8 cellular contexts compared by ENCODE assay signal in genomic region chr1:50929376-50929958, GRCh38. TPM values are rescaled to one million over a fixed set of nuclear protein-coding genes. Genes with fewer than 3 reads are reported as not detected.
DNase-seq lines count a peak whose midpoint lies in the region; ATAC-seq and TF ChIP-seq lines count a peak whose summit lies in the region.

No MANE protein-coding gene starts in this region.

- peak; percentile 49 to 54 for TF ChIP-seq CTCF in mammary epithelial cell (conservative IDR thresholded peaks at IDR 0.05 in 1 of 2, IDR thresholded peaks at IDR 0.05 in 1 of 2; ENCODE audit: extremely low read depth in 1 of 2, insufficient read depth in 1 of 2, low read depth in 1 of 2, low read length in 2 of 2)

- H3K36me3 ChIP-seq in mammary epithelial cell (ENCODE audit: insufficient read depth, low read length) = no peaks in the 10 kb centered on the region

- no peak overlapping the region for H3K4me2 ChIP-seq in mammary epithelial cell (ENCODE audit: insufficient read depth, low read depth, low read length)

- CTCF ChIA-PET in mammary epithelial cell (lab: Charles Lee; ENCODE audit: low non-redundant PET) = interaction anchor here (0.6 to 0.8 kb wide), 3 partner anchors 246 to 263 kb away, joined by 3 to 5 read pairs (median 5); no protein-coding TSS in a partner anchor

- H2AFZ ChIP-seq in mammary epithelial cell (ENCODE audit: low read depth, low read length) = no peak overlapping the region

- peaks cover 80% of the 10 kb centered on the region for H3K79me2 ChIP-seq in mammary epithelial cell (ENCODE audit: insufficient read depth, low read length)

- WGBS in mammary epithelial cell (ENCODE audit: low coverage, missing lambda C conversion rate) = 53% methylated on average over 2 of the region's 2 CpGs

- no peaks in the 10 kb centered on the region for H3K4me1 ChIP-seq in mammary epithelial cell (ENCODE audit: insufficient read depth, low read length)

- ATAC-seq in HG03175 (IDR thresholded peaks at IDR 0.05; ENCODE audit: unreplicated experiment) (no peak), HG03460 (IDR thresholded peaks at IDR 0.05; ENCODE audit: unreplicated experiment) (no peak)

- in situ Hi-C loops in mammary epithelial cell (cut with MboI; ENCODE audit: low sequenced_read_pairs in 2 of 2) = loop anchor here in 1 of 2 donors (25.0 kb wide), 1 partner anchor 258 kb away; no protein-coding TSS in a partner anchor

- dilution Hi-C loops in mammary epithelial cell (cut with HindIII; ENCODE audit: low sequenced_read_pairs) = no loop called here

- H3K27me3 ChIP-seq in mammary epithelial cell (ENCODE audit: insufficient read depth, low read length) = no peaks in the 10 kb centered on the region

- intact Hi-C loops in mammary epithelial cell (cut with micrococcal nuclease) = loop anchor here (1.0 to 5.0 kb wide), 5 partner anchors 29 to 260 kb away; no protein-coding TSS in a partner anchor

- peak; percentile 6 for DNase-seq in NCI-H1436 treated with DMSO at 0.1 percent for 48 hours (lab: John Stamatoyannopoulos, UW)
- no peak for DNase-seq in NCI-H1436 (lab: John Stamatoyannopoulos, UW)
- peak; percentile 74 for DNase-seq in NCI-H2029 treated with DMSO at 0.1 percent for 48 hours (lab: John Stamatoyannopoulos, UW)
- DNase-seq in mammary epithelial cell = peak; percentile 12
- DNase-seq in medulla oblongata (ENCODE audit: extremely low spot score) = peak; percentile 67
- no peak for DNase-seq in activated CD4-positive, alpha-beta T cell treated with anti-CD3 and anti-CD28 coated beads, Interleukin-2, amount 50 U/mL, for 4 hours

- BruUV-seq in mammary epithelial cell (replicated peaks; lab: Mats Ljungman, UMichigan) = no TSS peak

- no peaks in the 10 kb centered on the region for H4K20me1 ChIP-seq in mammary epithelial cell (ENCODE audit: insufficient read depth, low read length)

- H3K9me3 ChIP-seq in mammary epithelial cell (replicated peaks; ENCODE audit: insufficient read depth, low read length) = no peaks in the 10 kb centered on the region

- H3K9ac ChIP-seq in mammary epithelial cell (ENCODE audit: insufficient read depth, low read length) = no peak overlapping the region

- H3K4me3 ChIP-seq in mammary epithelial cell (replicated peaks in 1 of 3; ENCODE audit: insufficient read depth in 1 of 3, low read depth in 2 of 3, low read length in 3 of 3) = no peak overlapping the region

- H3K27ac ChIP-seq in mammary epithelial cell (ENCODE audit: insufficient read depth, low read depth, low read length) = no peak overlapping the region

RNA-seq across cellular contexts. Expression of gene FAF1, which starts 30.6 kb away (rescaled TPM):
- total RNA-seq in mammary epithelial cell = 10 to 100 TPM; 56.3 to 72.8 TPM
- polyA plus RNA-seq in mammary epithelial cell = 20.0 TPM
- 29.9 TPM for polyA minus RNA-seq in mammary epithelial cell

RNA-seq across cellular contexts. Expression of gene CDKN2C, which starts 40.6 kb away (rescaled TPM):
- 1 to 10 TPM; 1.3 to 5.8 TPM for total RNA-seq in mammary epithelial cell
- 5.1 TPM for polyA plus RNA-seq in mammary epithelial cell
- 7.1 TPM for polyA minus RNA-seq in mammary epithelial cell

Comparison
In these comparisons a context has a peak if more than half of its experiments do, and no peak if none do; other contexts are left out.
1. DNase-seq: peak in NCI-H1436 treated with DMSO at 0.1 percent for 48 hours (single experiment), NCI-H2029 treated with DMSO at 0.1 percent for 48 hours (single experiment), mammary epithelial cell (single experiment) and medulla oblongata (single experiment); none in NCI-H1436 (single experiment) and activated CD4-positive, alpha-beta T cell treated with anti-CD3 and anti-CD28 coated beads, Interleukin-2, amount 50 U/mL, for 4 hours (0 of 2).